In genomic region chr7:128017460-128017859, GRCh38 we compare ENCODE assay signal across 14 cellular contexts. TPM values are rescaled to one million over a fixed set of nuclear protein-coding genes. Genes with fewer than 3 reads are reported as not detected.
A peak's percentile ranks its signal among the peaks of the same experiment; 100 is the strongest.
DNase-seq lines count a peak whose midpoint lies in the region; ATAC-seq and TF ChIP-seq lines count a peak whose summit lies in the region.
"Had no signal": no experiment of that assay in that cellular context is flagged by ENCODE, and none has a peak within 500 bp of the region (broad histone marks: within the 10 kb centered on the region; RNA-seq: fewer than 3 reads in every experiment).

No MANE protein-coding gene starts in this region.

- H3K4me1 ChIP-seq in GM23338 (ENCODE audit: insufficient read depth) = peaks cover 53% of the 10 kb centered on the region
- peaks cover 52% of the 10 kb centered on the region for H3K4me1 ChIP-seq in neural progenitor cell

- H3K36me3 ChIP-seq in GM23338 (ENCODE audit: insufficient read depth) = no peaks in the 10 kb centered on the region
- H3K36me3 ChIP-seq in neural progenitor cell = no peaks in the 10 kb centered on the region

- POLR2A ChIA-PET in activated CD4-positive, alpha-beta T cell treated with anti-CD3 and anti-CD28 coated beads for 36 hours (lab: Charles Lee) = no interaction called here

- CTCF ChIA-PET in activated CD4-positive, alpha-beta T cell treated with anti-CD3 and anti-CD28 coated beads for 36 hours (lab: Charles Lee) = interaction anchor here (0.6 to 1.4 kb wide), 2 partner anchors 20 to 307 kb away, joined by 3 read pairs; no protein-coding TSS in a partner anchor

- H3K27me3 Mint-ChIP-seq in GM23338 (ENCODE audit: insufficient read depth, low read depth, poor library complexity) (peaks cover 10% of the 10 kb centered on the region), neural progenitor cell (ENCODE audit: insufficient read depth, low read depth) (peaks cover 2% of the 10 kb centered on the region)
- no peaks in the 10 kb centered on the region for H3K27me3 Mint-ChIP-seq in activated T-helper 1 cell treated with anti-CD3 and anti-CD28 coated beads, Interleukin-12 subunit alpha, Interleukin-12 subunit beta, Interleukin-2, Interleukin-4 antibody, amounts not matched to agents 30 ng/mL and 10 ng/mL and 1 ng/mL, durations not matched to agents 14 hours and 24 hours and 36 hours (ENCODE audit: insufficient read depth)
- H3K27me3 Mint-ChIP-seq in activated CD4-positive, alpha-beta T cell treated with anti-CD3 and anti-CD28 coated beads for 36 hours = no peaks in the 10 kb centered on the region
- H3K27me3 Mint-ChIP-seq: central memory CD8-positive, alpha-beta T cell; IgD-negative memory B cell had no signal

- H3K4me3 ChIP-seq in GM23338 = no peak overlapping the region
- H3K4me3 ChIP-seq in neural progenitor cell = no peak overlapping the region

- intact Hi-C loops in activated T-helper 1 cell treated with anti-CD3 and anti-CD28 coated beads, Interleukin-12 subunit alpha, Interleukin-12 subunit beta, Interleukin-2, Interleukin-4 antibody, amounts not matched to agents 30 ng/mL and 10 ng/mL and 1 ng/mL, durations not matched to agents 14 hours and 24 hours and 36 hours (cut with micrococcal nuclease) = no loop called here
- intact Hi-C loops in activated CD4-positive, alpha-beta T cell treated with anti-CD3 and anti-CD28 coated beads for 36 hours (cut with DNase I, micrococcal nuclease) = loop anchor here in 1 of 2 experiments (10.0 kb wide), 1 partner anchor 313 kb away; no protein-coding TSS in a partner anchor

- H2AFZ ChIP-seq in GM23338 (no peak overlapping the region), neural progenitor cell (replicated peaks) (no peak overlapping the region)

- H3K27me3 ChIP-seq in GM23338 (ENCODE audit: insufficient read depth) = no peaks in the 10 kb centered on the region
- no peaks in the 10 kb centered on the region for H3K27me3 ChIP-seq in neural progenitor cell

- ATAC-seq in GM23338 = peak; percentile 8; the same call in 1 of the 3 replicates
- ATAC-seq in activated CD4-positive, alpha-beta T cell treated with anti-CD3 and anti-CD28 coated beads for 36 hours = no peak

- H3K4me3 Mint-ChIP-seq in GM23338 (no peak overlapping the region), neural progenitor cell (peak overlapping the region; percentile 28)
- H3K4me3 Mint-ChIP-seq in activated T-helper 1 cell treated with anti-CD3 and anti-CD28 coated beads, Interleukin-12 subunit alpha, Interleukin-12 subunit beta, Interleukin-2, Interleukin-4 antibody, amounts not matched to agents 30 ng/mL and 10 ng/mL and 1 ng/mL, durations not matched to agents 14 hours and 24 hours and 36 hours = no peak overlapping the region
- H3K4me3 Mint-ChIP-seq in activated CD4-positive, alpha-beta T cell treated with anti-CD3 and anti-CD28 coated beads for 36 hours = no peak overlapping the region
- H3K4me3 Mint-ChIP-seq: central memory CD8-positive, alpha-beta T cell; IgD-negative memory B cell had no signal

- H3K79me2 ChIP-seq in GM23338 (replicated peaks; ENCODE audit: insufficient read depth) (peaks cover 20% of the 10 kb centered on the region; the same call in 1 of the 2 replicates), neural progenitor cell (ENCODE audit: low read depth) (peaks cover 44% of the 10 kb centered on the region)

- H3F3A ChIP-seq in GM23338 (replicated peaks; ENCODE audit: low read depth) (no peaks in the 10 kb centered on the region; the same call in 1 of the 2 replicates), neural progenitor cell (ENCODE audit: low read depth) (peaks cover 34% of the 10 kb centered on the region)

- no peaks in the 10 kb centered on the region for H3K9me3 ChIP-seq in neural progenitor cell (ENCODE audit: low read depth)

- peaks cover 73% of the 10 kb centered on the region for H3K4me1 Mint-ChIP-seq in GM23338
- H3K4me1 Mint-ChIP-seq in neural progenitor cell = peaks cover 74% of the 10 kb centered on the region
- H3K4me1 Mint-ChIP-seq in activated T-helper 1 cell treated with anti-CD3 and anti-CD28 coated beads, Interleukin-12 subunit alpha, Interleukin-12 subunit beta, Interleukin-2, Interleukin-4 antibody, amounts not matched to agents 30 ng/mL and 10 ng/mL and 1 ng/mL, durations not matched to agents 14 hours and 24 hours and 36 hours (ENCODE audit: low read depth) = peaks cover 7% of the 10 kb centered on the region
- H3K4me1 Mint-ChIP-seq in activated CD4-positive, alpha-beta T cell treated with anti-CD3 and anti-CD28 coated beads for 36 hours = peaks cover 7% of the 10 kb centered on the region

- H3K27ac Mint-ChIP-seq in GM23338 (no peak overlapping the region), neural progenitor cell (no peak overlapping the region)
- H3K27ac Mint-ChIP-seq in activated T-helper 1 cell treated with anti-CD3 and anti-CD28 coated beads, Interleukin-12 subunit alpha, Interleukin-12 subunit beta, Interleukin-2, Interleukin-4 antibody, amounts not matched to agents 30 ng/mL and 10 ng/mL and 1 ng/mL, durations not matched to agents 14 hours and 24 hours and 36 hours = no peak overlapping the region
- H3K27ac Mint-ChIP-seq in activated CD4-positive, alpha-beta T cell treated with anti-CD3 and anti-CD28 coated beads for 36 hours = no peak overlapping the region

- H3K9me2 ChIP-seq in GM23338 (ENCODE audit: insufficient read depth) = no peaks in the 10 kb centered on the region

- H4K20me1 ChIP-seq in GM23338 (replicated peaks; ENCODE audit: insufficient read depth) = peaks cover 25% of the 10 kb centered on the region
- peaks cover 77% of the 10 kb centered on the region for H4K20me1 ChIP-seq in neural progenitor cell (ENCODE audit: low read depth)

- no peaks in the 10 kb centered on the region for H3K9me3 Mint-ChIP-seq in GM23338
- no peaks in the 10 kb centered on the region for H3K9me3 Mint-ChIP-seq in neural progenitor cell
- no peaks in the 10 kb centered on the region for H3K9me3 Mint-ChIP-seq in activated T-helper 1 cell treated with anti-CD3 and anti-CD28 coated beads, Interleukin-12 subunit alpha, Interleukin-12 subunit beta, Interleukin-2, Interleukin-4 antibody, amounts not matched to agents 30 ng/mL and 10 ng/mL and 1 ng/mL, durations not matched to agents 14 hours and 24 hours and 36 hours
- H3K9me3 Mint-ChIP-seq in activated CD4-positive, alpha-beta T cell treated with anti-CD3 and anti-CD28 coated beads for 36 hours (ENCODE audit: low read depth) = no peaks in the 10 kb centered on the region
- H3K9me3 Mint-ChIP-seq: central memory CD8-positive, alpha-beta T cell; IgD-negative memory B cell had no signal

- no peak overlapping the region for H3K9ac ChIP-seq in neural progenitor cell

- H3K36me3 Mint-ChIP-seq in GM23338 (ENCODE audit: low read depth) = peaks cover 6% of the 10 kb centered on the region
- H3K36me3 Mint-ChIP-seq in neural progenitor cell = peaks cover 24% of the 10 kb centered on the region
- H3K36me3 Mint-ChIP-seq in activated T-helper 1 cell treated with anti-CD3 and anti-CD28 coated beads, Interleukin-12 subunit alpha, Interleukin-12 subunit beta, Interleukin-2, Interleukin-4 antibody, amounts not matched to agents 30 ng/mL and 10 ng/mL and 1 ng/mL, durations not matched to agents 14 hours and 24 hours and 36 hours (ENCODE audit: low read depth) = peaks cover 10% of the 10 kb centered on the region
- peaks cover 30% of the 10 kb centered on the region for H3K36me3 Mint-ChIP-seq in activated CD4-positive, alpha-beta T cell treated with anti-CD3 and anti-CD28 coated beads for 36 hours (ENCODE audit: low read depth)

- DNase-seq in GM23338 (ENCODE audit: low spot score) (peak; percentile 39), NCI-H2171 treated with DMSO at 0.1 percent for 48 hours (lab: John Stamatoyannopoulos, UW) (peak; percentile 76), dermis blood vessel endothelial cell (peak; percentile 19), neural progenitor cell (ENCODE audit: low spot score) (no peak), DMS153 (lab: John Stamatoyannopoulos, UW) (no peak)
- DNase-seq in activated T-helper 1 cell treated with anti-CD3 and anti-CD28 coated beads, Interleukin-12 subunit alpha, Interleukin-12 subunit beta, Interleukin-2, Interleukin-4 antibody, amounts not matched to agents 30 ng/mL and 10 ng/mL and 1 ng/mL, durations not matched to agents 14 hours and 24 hours and 36 hours (ENCODE audit: low spot score) = no peak
- DNase-seq in activated CD4-positive, alpha-beta T cell treated with anti-CD3 and anti-CD28 coated beads for 36 hours = no peak
- DNase-seq: GDM1; left cardiac atrium; posterior cingulate gyrus; stimulated activated CD4-positive, alpha-beta T cell treated with anti-CD3 and anti-CD28 coated beads, Interleukin-2, amount 100 ng/mL, for 48 hours had no signal

- H3K4me2 ChIP-seq in GM23338 (no peak overlapping the region), neural progenitor cell (no peak overlapping the region)

- peak in 1 of 2 experiments; percentile 33; a peak in 2 of 4 replicates for TF ChIP-seq CTCF in GM23338 (conservative IDR thresholded peaks at IDR 0.05; ENCODE audit: low read depth in 2 of 2)
- TF ChIP-seq CTCF in neural progenitor cell (IDR thresholded peaks at IDR 0.05) = no peak

- peak overlapping the region; percentile 26; the same call in 1 of the 2 replicates for H3K27ac ChIP-seq in GM23338 (ENCODE audit: low read depth)
- peak overlapping the region; percentile 27 for H3K27ac ChIP-seq in neural progenitor cell

TF ChIP-seq in GM23338, 12 proteins besides CTCF, POLR2A, EP300 and RAD21 (continues in another document):
- TF ChIP-seq EZH2phosphoT487 (IDR thresholded peaks at IDR 0.05; ENCODE audit: unreplicated experiment) (no peak), CREB1 (CRISPR knock-in tag; IDR thresholded peaks at IDR 0.05; ENCODE audit: low read depth) (no peak), ZNF331 (CRISPR knock-in tag; IDR thresholded peaks at IDR 0.05; ENCODE audit: low read depth) (no peak), ZNF114 (CRISPR knock-in tag; IDR thresholded peaks at IDR 0.05) (no peak)

RNA-seq across cellular contexts. Expression of gene LRRC4, which starts 13.8 kb away (rescaled TPM):
- 3.6 and 5.2 TPM in 2 replicates for total RNA-seq in GM23338 (2014; rRNA removed; shearing (Covaris generic))
- 1.7 and 1.9 TPM in 2 replicates for polyA plus RNA-seq in GM23338 (2016; fragmentation: Nextera tagmentation; extraction: Ambion mirVana)
- 1.0 and 1.2 TPM in 2 replicates for total RNA-seq in dermis blood vessel endothelial cell
- 19.8 and 26.9 TPM in 2 replicates for total RNA-seq in neural progenitor cell (ENCODE audit: low replicate concordance)
- total RNA-seq in activated T-helper 1 cell treated with anti-CD3 and anti-CD28 coated beads, Interleukin-12 subunit alpha, Interleukin-12 subunit beta, Interleukin-2, Interleukin-4 antibody, amounts not matched to agents 30 ng/mL and 10 ng/mL and 1 ng/mL, durations not matched to agents 14 hours and 24 hours and 36 hours = 1.3 and 2.1 TPM in 2 replicates
- total RNA-seq in activated CD4-positive, alpha-beta T cell treated with anti-CD3 and anti-CD28 coated beads for 36 hours = under 1 TPM; 0.37 to 0.50 TPM
- total RNA-seq: T-helper 2 cell treated with Interferon-gamma antibody and Interleukin-4, amounts not matched to agents 100 ng/mL and 5 ng/mL, for 36 hours had no signal
- polyA plus RNA-seq: IgD-negative memory B cell had no signal

Comparison
In these comparisons a context has a peak if more than half of its experiments do, and no peak if none do; other contexts are left out.
1. DNase-seq: peak in GM23338 (single experiment), NCI-H2171 treated with DMSO at 0.1 percent for 48 hours (single experiment) and dermis blood vessel endothelial cell (single experiment); none in neural progenitor cell (single experiment), DMS153 (single experiment), activated T-helper 1 cell treated with anti-CD3 and anti-CD28 coated beads, Interleukin-12 subunit alpha, Interleukin-12 subunit beta, Interleukin-2, Interleukin-4 antibody, amounts not matched to agents 30 ng/mL and 10 ng/mL and 1 ng/mL, durations not matched to agents 14 hours and 24 hours and 36 hours (single experiment) and activated CD4-positive, alpha-beta T cell treated with anti-CD3 and anti-CD28 coated beads for 36 hours (single experiment).